In the genomic region with DNA sequence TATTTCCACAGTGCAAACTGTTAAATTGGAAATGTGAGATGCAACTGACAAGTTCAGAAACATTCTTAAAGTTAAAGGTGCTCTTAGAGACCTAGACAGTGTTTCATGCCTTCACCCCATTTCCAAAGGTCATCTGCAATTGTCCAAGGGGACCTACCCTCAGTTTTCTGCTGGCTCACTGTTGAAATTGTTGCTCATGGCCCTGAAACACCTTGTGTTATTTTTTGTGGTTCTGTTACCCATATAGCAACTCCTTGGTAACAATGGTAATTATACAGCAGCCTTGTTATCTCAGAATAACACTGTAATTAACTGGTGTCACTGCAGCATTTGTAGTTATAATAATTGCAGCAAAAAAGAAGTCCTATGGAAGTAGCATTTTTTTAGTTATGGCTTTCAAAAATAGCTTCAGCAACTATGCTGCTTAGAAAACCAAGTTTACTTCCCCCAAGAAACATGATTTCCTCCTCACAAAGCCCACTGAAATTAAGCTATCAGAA, we compare ENCODE assay signal across 11 cellular contexts.
"Had no signal": no experiment of that assay in that cellular context is flagged by ENCODE, and none has a peak within 500 bp of the region (broad histone marks: within the 10 kb centered on the region; RNA-seq: fewer than 3 reads in every experiment).

No MANE protein-coding gene starts in this region.

- H3K27ac Mint-ChIP-seq: activated naive CD8-positive, alpha-beta T cell treated with anti-CD3 and anti-CD28 coated beads, Interleukin-2, amount 10 ng/mL, durations not matched to agents 7 days and 5 days; activated T-helper 1 cell treated with anti-CD3 and anti-CD28 coated beads, Interleukin-12 subunit alpha, Interleukin-12 subunit beta, Interleukin-2, Interleukin-4 antibody, amounts not matched to agents 30 ng/mL and 10 ng/mL and 1 ng/mL, durations not matched to agents 14 hours and 24 hours and 36 hours; brain had no signal

- H3K27ac ChIP-seq: sigmoid colon, stomach, testis had no signal

- H3K36me3 Mint-ChIP-seq: activated naive CD8-positive, alpha-beta T cell treated with anti-CD3 and anti-CD28 coated beads, Interleukin-2, amount 10 ng/mL, durations not matched to agents 7 days and 5 days; brain had no signal

- H3K9me3 ChIP-seq: sigmoid colon, stomach, testis had no signal

- H3K9me3 Mint-ChIP-seq: activated naive CD8-positive, alpha-beta T cell treated with anti-CD3 and anti-CD28 coated beads, Interleukin-2, amount 10 ng/mL, durations not matched to agents 7 days and 5 days; activated T-helper 1 cell treated with anti-CD3 and anti-CD28 coated beads, Interleukin-12 subunit alpha, Interleukin-12 subunit beta, Interleukin-2, Interleukin-4 antibody, amounts not matched to agents 30 ng/mL and 10 ng/mL and 1 ng/mL, durations not matched to agents 14 hours and 24 hours and 36 hours; brain had no signal

- ATAC-seq: activated CD4-positive, CD25-positive, alpha-beta regulatory T cell treated with anti-CD3 and anti-CD28 coated beads, Interleukin-2, amount 50 U/mL, for 24 hours had no signal

- H3K36me3 ChIP-seq: stomach had no signal

- DNase-seq: activated naive CD8-positive, alpha-beta T cell treated with anti-CD3 and anti-CD28 coated beads, Interleukin-2, amount 10 ng/mL, durations not matched to agents 7 days and 5 days; cortex of kidney; effector CD8-positive, alpha-beta T cell; foreskin melanocyte; sigmoid colon; stimulated activated CD4-positive, alpha-beta T cell treated with anti-CD3 and anti-CD28 coated beads, Interleukin-1b, Interleukin-23, amount 100 ng/mL, for 48 hours; stomach; testis had no signal

- H3K4me3 Mint-ChIP-seq: activated naive CD8-positive, alpha-beta T cell treated with anti-CD3 and anti-CD28 coated beads, Interleukin-2, amount 10 ng/mL, durations not matched to agents 7 days and 5 days; activated T-helper 1 cell treated with anti-CD3 and anti-CD28 coated beads, Interleukin-12 subunit alpha, Interleukin-12 subunit beta, Interleukin-2, Interleukin-4 antibody, amounts not matched to agents 30 ng/mL and 10 ng/mL and 1 ng/mL, durations not matched to agents 14 hours and 24 hours and 36 hours; brain had no signal

- H3K4me1 Mint-ChIP-seq: activated naive CD8-positive, alpha-beta T cell treated with anti-CD3 and anti-CD28 coated beads, Interleukin-2, amount 10 ng/mL, durations not matched to agents 7 days and 5 days had no signal

- H3K4me3 ChIP-seq: sigmoid colon, stomach, testis had no signal

- H3K27me3 ChIP-seq: sigmoid colon, stomach, testis had no signal
